28 cellular contexts compared by ENCODE assay signal in the genomic region with DNA sequence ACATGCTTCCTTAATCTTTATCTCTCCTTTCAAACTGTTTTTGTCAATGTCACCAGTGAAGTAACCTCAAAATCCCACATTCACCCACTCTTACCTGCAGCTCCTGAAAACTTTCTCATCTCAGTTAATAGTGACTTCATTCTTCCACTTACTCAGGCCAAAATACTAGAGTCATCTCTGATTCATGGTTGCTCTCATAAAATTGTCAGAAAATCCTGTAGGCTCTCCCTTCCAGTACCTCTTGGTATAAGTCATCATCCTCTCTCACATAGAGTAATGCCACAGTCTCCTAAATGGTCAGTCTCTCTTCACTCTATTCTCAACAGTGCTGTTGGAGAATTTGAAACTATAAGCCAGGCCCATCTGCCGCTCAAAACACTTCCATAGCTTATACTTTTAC. TPM values are rescaled to one million over a fixed set of nuclear protein-coding genes. Genes with fewer than 3 reads are reported as not detected.
DNase-seq lines count a peak whose midpoint lies in the region; ATAC-seq, FAIRE-seq and TF ChIP-seq lines count a peak whose summit lies in the region.
"Had no signal": no experiment of that assay in that cellular context is flagged by ENCODE, and none has a peak within 500 bp of the region (broad histone marks: within the 10 kb centered on the region; RNA-seq: fewer than 3 reads in every experiment).

No MANE protein-coding gene starts in this region.

- no peak for FAIRE-seq in astrocyte (lab: Jason Lieb, UNC)

- no peaks in the 10 kb centered on the region for H3K36me3 Mint-ChIP-seq in activated naive CD4-positive, alpha-beta T cell treated with anti-CD3 and anti-CD28 coated beads, Interleukin-2, amount 50 U/mL, for 72 hours
- H3K36me3 Mint-ChIP-seq in activated naive CD4-positive, alpha-beta T cell treated with anti-CD3 and anti-CD28 coated beads for 36 hours (ENCODE audit: low read depth): no peaks in the 10 kb centered on the region
- H3K36me3 Mint-ChIP-seq in astrocyte (ENCODE audit: low read depth, unreplicated experiment): no peaks in the 10 kb centered on the region
- H3K36me3 Mint-ChIP-seq: mesothelial cell of epicardium, natural killer cell had no signal

- intact Hi-C loops in activated naive CD4-positive, alpha-beta T cell treated with anti-CD3 and anti-CD28 coated beads for 36 hours (cut with micrococcal nuclease): no loop called here

- peak; percentile 55 to 75 for ATAC-seq in activated naive CD4-positive, alpha-beta T cell treated with anti-CD3 and anti-CD28 coated beads, Interleukin-2, amount 50 U/mL, for 72 hours
- ATAC-seq: heart left ventricle, left lobe of liver had no signal

- CTCF ChIA-PET in activated naive CD4-positive, alpha-beta T cell treated with anti-CD3 and anti-CD28 coated beads for 36 hours (lab: Charles Lee): interaction anchor here (1.2 kb wide), 1 partner anchor 13 kb away, joined by 5 read pairs; no protein-coding TSS in a partner anchor

- H3K9me3 ChIP-seq in astrocyte (ENCODE audit: insufficient read depth, low read depth, low read length) (no peaks in the 10 kb centered on the region), smooth muscle cell (replicated peaks; ENCODE audit: low read depth) (no peaks in the 10 kb centered on the region)
- H3K9me3 ChIP-seq: heart left ventricle, transverse colon had no signal

- H3K9ac ChIP-seq in astrocyte (ENCODE audit: low read length): no peak overlapping the region
- H3K9ac ChIP-seq in smooth muscle cell (ENCODE audit: low read depth): no peak overlapping the region

- H3K27me3 Mint-ChIP-seq in activated naive CD4-positive, alpha-beta T cell treated with anti-CD3 and anti-CD28 coated beads for 36 hours (ENCODE audit: low read depth): peaks cover 2% of the 10 kb centered on the region
- H3K27me3 Mint-ChIP-seq in astrocyte (ENCODE audit: low read depth, unreplicated experiment): no peaks in the 10 kb centered on the region
- H3K27me3 Mint-ChIP-seq: CD4-positive, alpha-beta T cell had no signal

- no peak overlapping the region for H3K4me3 ChIP-seq in astrocyte (ENCODE audit: insufficient read depth, low read depth, low read length)
- H3K4me3 ChIP-seq in smooth muscle cell: no peak overlapping the region
- H3K4me3 ChIP-seq: heart left ventricle, transverse colon had no signal

- no peak for DNase-seq in activated naive CD4-positive, alpha-beta T cell treated with anti-CD3 and anti-CD28 coated beads, Interleukin-2, amount 50 U/mL, for 72 hours (ENCODE audit: low spot score in 2 of 2)
- DNase-seq in activated naive CD4-positive, alpha-beta T cell treated with anti-CD3 and anti-CD28 coated beads for 36 hours: no peak
- DNase-seq in HS-5 (ENCODE audit: low read depth): peak; percentile 46
- peak; percentile 41 for DNase-seq in astrocyte (ENCODE audit: low read depth)
- DNase-seq in smooth muscle cell (lab: John Stamatoyannopoulos, UW; ENCODE audit: unreplicated experiment): no peak
- no peak for DNase-seq in NCI-H1436 (lab: John Stamatoyannopoulos, UW)
- DNase-seq in mesenteric fat pad (ENCODE audit: low spot score): no peak
- no peak for DNase-seq in AG08396 (ENCODE audit: low spot score)
- DNase-seq: activated CD4-positive, alpha-beta T cell treated with anti-CD3 and anti-CD28 coated beads for 1 hour; activated naive CD4-positive, alpha-beta T cell; CD4-positive, alpha-beta T cell; DMS53; effector memory CD4-positive, alpha-beta T cell; H9; heart left ventricle; Kasumi-1; natural killer cell; NCI-H1092 treated with DMSO at 0.1 percent for 48 hours; NCI-H524 treated with DMSO at 0.1 percent for 48 hours; posterior cingulate gyrus; stimulated activated CD4-positive, alpha-beta T cell treated with anti-CD3 and anti-CD28 coated beads, Interleukin-2, amount 100 ng/mL, for 24 hours; stimulated activated naive CD4-positive, alpha-beta T cell; transverse colon had no signal

- no peaks in the 10 kb centered on the region for H3K9me3 Mint-ChIP-seq in activated naive CD4-positive, alpha-beta T cell treated with anti-CD3 and anti-CD28 coated beads, Interleukin-2, amount 50 U/mL, for 72 hours
- no peaks in the 10 kb centered on the region for H3K9me3 Mint-ChIP-seq in activated naive CD4-positive, alpha-beta T cell treated with anti-CD3 and anti-CD28 coated beads for 36 hours
- H3K9me3 Mint-ChIP-seq in astrocyte (ENCODE audit: unreplicated experiment): no peaks in the 10 kb centered on the region
- H3K9me3 Mint-ChIP-seq: CD4-positive, alpha-beta T cell; mesothelial cell of epicardium; natural killer cell had no signal

- 94% methylated on average over 1 of the region's 1 CpG for WGBS in smooth muscle cell (ENCODE audit: low lambda C conversion rate)

- no peak for TF ChIP-seq CTCF in astrocyte (IDR thresholded peaks at IDR 0.05; ENCODE audit: insufficient read depth, low read depth, low read length)
- TF ChIP-seq CTCF in smooth muscle cell (IDR thresholded peaks at IDR 0.05; ENCODE audit: borderline replicate concordance, insufficient read depth, poor library complexity, severe bottlenecking): no peak

- no peaks in the 10 kb centered on the region for H3K27me3 ChIP-seq in astrocyte (ENCODE audit: insufficient read depth, low read length)
- H3K27me3 ChIP-seq in smooth muscle cell (ENCODE audit: low read depth): no peaks in the 10 kb centered on the region
- H3K27me3 ChIP-seq: heart left ventricle, transverse colon had no signal

- H3F3A ChIP-seq in smooth muscle cell (ENCODE audit: low read depth): no peaks in the 10 kb centered on the region

- H3K4me3 Mint-ChIP-seq in activated naive CD4-positive, alpha-beta T cell treated with anti-CD3 and anti-CD28 coated beads for 36 hours: no peak overlapping the region
- H3K4me3 Mint-ChIP-seq in astrocyte (ENCODE audit: unreplicated experiment): no peak overlapping the region
- H3K4me3 Mint-ChIP-seq: CD4-positive, alpha-beta T cell; H9; mesothelial cell of epicardium; natural killer cell had no signal

- H3K4me1 ChIP-seq in astrocyte (ENCODE audit: insufficient read depth, low read length) (no peaks in the 10 kb centered on the region), smooth muscle cell (ENCODE audit: low read depth) (no peaks in the 10 kb centered on the region)
- H3K4me1 ChIP-seq: heart left ventricle, transverse colon had no signal

- no peak overlapping the region for H2AFZ ChIP-seq in astrocyte (ENCODE audit: low read depth, low read length)
- H2AFZ ChIP-seq in smooth muscle cell (ENCODE audit: low read depth): no peak overlapping the region

- H3K4me2 ChIP-seq in astrocyte (ENCODE audit: low read length) (no peak overlapping the region), smooth muscle cell (no peak overlapping the region)

- no peak overlapping the region for H3K27ac ChIP-seq in astrocyte (ENCODE audit: low read depth, low read length)
- H3K27ac ChIP-seq in smooth muscle cell (ENCODE audit: low read depth): peak overlapping the region; percentile 10
- H3K27ac ChIP-seq: heart left ventricle, transverse colon had no signal

- H3K79me2 ChIP-seq in astrocyte (ENCODE audit: insufficient read depth, low read length): no peaks in the 10 kb centered on the region
- no peaks in the 10 kb centered on the region for H3K79me2 ChIP-seq in smooth muscle cell (ENCODE audit: low read depth)

- peaks cover 24% of the 10 kb centered on the region for H3K4me1 Mint-ChIP-seq in activated naive CD4-positive, alpha-beta T cell treated with anti-CD3 and anti-CD28 coated beads for 36 hours (ENCODE audit: low read depth)
- peaks cover 4% of the 10 kb centered on the region for H3K4me1 Mint-ChIP-seq in astrocyte (ENCODE audit: low read depth, unreplicated experiment)
- H3K4me1 Mint-ChIP-seq: natural killer cell had no signal

- H4K20me1 ChIP-seq in astrocyte (ENCODE audit: insufficient read depth, low read length) (no peaks in the 10 kb centered on the region), smooth muscle cell (ENCODE audit: low read depth) (no peaks in the 10 kb centered on the region)

- no peak overlapping the region for H3K27ac Mint-ChIP-seq in activated naive CD4-positive, alpha-beta T cell treated with anti-CD3 and anti-CD28 coated beads, Interleukin-2, amount 50 U/mL, for 72 hours
- H3K27ac Mint-ChIP-seq in activated naive CD4-positive, alpha-beta T cell treated with anti-CD3 and anti-CD28 coated beads for 36 hours: no peak overlapping the region
- H3K27ac Mint-ChIP-seq in astrocyte (ENCODE audit: unreplicated experiment): no peak overlapping the region
- H3K27ac Mint-ChIP-seq: CD4-positive, alpha-beta T cell; H9; mesothelial cell of epicardium; natural killer cell had no signal

- H3K36me3 ChIP-seq in astrocyte (ENCODE audit: insufficient read depth, low read length): no peaks in the 10 kb centered on the region
- H3K36me3 ChIP-seq in smooth muscle cell (ENCODE audit: low read depth): no peaks in the 10 kb centered on the region
- H3K36me3 ChIP-seq: heart left ventricle, transverse colon had no signal

RNA-seq across cellular contexts. Expression of a gene that starts 34.9 kb away (rescaled TPM):
- total RNA-seq in activated naive CD4-positive, alpha-beta T cell treated with anti-CD3 and anti-CD28 coated beads, Interleukin-2, amount 50 U/mL, for 72 hours: not detected
- total RNA-seq in activated naive CD4-positive, alpha-beta T cell treated with anti-CD3 and anti-CD28 coated beads for 36 hours: not detected
- not detected in 2 replicates for total RNA-seq in astrocyte
- total RNA-seq in smooth muscle cell: not detected in 2 replicates
- not detected in 2 replicates for polyA plus RNA-seq in smooth muscle cell
- not detected for total RNA-seq in mesenteric fat pad
- total RNA-seq: CD4-positive, alpha-beta T cell; chondrocyte; fibroblast of lung; H9; heart left ventricle; left lobe of liver; mesothelial cell of epicardium; natural killer cell; transverse colon had no signal
- polyA plus RNA-seq: AG04450, fibroblast of lung, heart left ventricle had no signal

Comparison
In these comparisons a context has a peak if more than half of its experiments do, and no peak if none do; other contexts are left out.
1. DNase-seq: peak in HS-5 (single experiment) and astrocyte (single experiment); none in activated naive CD4-positive, alpha-beta T cell treated with anti-CD3 and anti-CD28 coated beads, Interleukin-2, amount 50 U/mL, for 72 hours (0 of 2), activated naive CD4-positive, alpha-beta T cell treated with anti-CD3 and anti-CD28 coated beads for 36 hours (single experiment), smooth muscle cell (single experiment), NCI-H1436 (single experiment), mesenteric fat pad (single experiment) and AG08396 (single experiment).